8 cellular contexts compared by ENCODE assay signal in genomic region chr5:1801954-1802295, GRCh38. TPM values are rescaled to one million over a fixed set of nuclear protein-coding genes. Genes with fewer than 3 reads are reported as not detected.
DNase-seq lines count a peak whose midpoint lies in the region; ATAC-seq, FAIRE-seq and TF ChIP-seq lines count a peak whose summit lies in the region.

No MANE protein-coding gene starts in this region.

- H3K36me3 ChIP-seq in BE2C = peaks cover 59% of the 10 kb centered on the region
- H3K36me3 ChIP-seq in stomach smooth muscle (ENCODE audit: control insufficient read depth in 2 of 2, insufficient read depth in 2 of 2, low read length in 2 of 2) = peaks cover 44% of the 10 kb centered on the region in 2 donors

- H3K9me3 Mint-ChIP-seq in HFFc6 = peaks cover 9% of the 10 kb centered on the region; the same call in 1 of the 2 replicates
- no peaks in the 10 kb centered on the region for H3K9me3 Mint-ChIP-seq in activated T-helper 1 cell treated with anti-CD3 and anti-CD28 coated beads, Interleukin-12 subunit alpha, Interleukin-12 subunit beta, Interleukin-2, Interleukin-4 antibody, amounts not matched to agents 30 ng/mL and 10 ng/mL and 1 ng/mL, durations not matched to agents 14 hours and 24 hours and 36 hours

- peaks cover 44% of the 10 kb centered on the region for H3K36me3 Mint-ChIP-seq in HFFc6 (ENCODE audit: low read depth)
- peaks cover 62% of the 10 kb centered on the region for H3K36me3 Mint-ChIP-seq in activated T-helper 1 cell treated with anti-CD3 and anti-CD28 coated beads, Interleukin-12 subunit alpha, Interleukin-12 subunit beta, Interleukin-2, Interleukin-4 antibody, amounts not matched to agents 30 ng/mL and 10 ng/mL and 1 ng/mL, durations not matched to agents 14 hours and 24 hours and 36 hours (ENCODE audit: low read depth)

- H3K27ac Mint-ChIP-seq in HFFc6 = peak overlapping the region; percentile 65
- H3K27ac Mint-ChIP-seq in activated T-helper 1 cell treated with anti-CD3 and anti-CD28 coated beads, Interleukin-12 subunit alpha, Interleukin-12 subunit beta, Interleukin-2, Interleukin-4 antibody, amounts not matched to agents 30 ng/mL and 10 ng/mL and 1 ng/mL, durations not matched to agents 14 hours and 24 hours and 36 hours = peak overlapping the region; percentile 96

- H3K4me1 ChIP-seq in BE2C (no peaks in the 10 kb centered on the region; the same call in 1 of the 2 replicates), stomach smooth muscle (ENCODE audit: control insufficient read depth, insufficient read depth, low read length) (peaks cover 26% of the 10 kb centered on the region)

- TF ChIP-seq CTCF in BE2C (IDR thresholded peaks at IDR 0.05; ENCODE audit: low read depth, low read length) (no peak), HFFc6 (IDR thresholded peaks at IDR 0.05) (no peak)

- H3K27ac ChIP-seq in stomach smooth muscle (ENCODE audit: low read length) = no peak overlapping the region

- no peaks in the 10 kb centered on the region for H3K27me3 ChIP-seq in BE2C
- H3K27me3 ChIP-seq in stomach smooth muscle (ENCODE audit: control insufficient read depth in 1 of 2, insufficient read depth in 2 of 2, low read length in 2 of 2) = no peaks in the 10 kb centered on the region

- TF ChIP-seq POLR2A in GM12892 (IDR thresholded peaks at IDR 0.05; ENCODE audit: low read depth, low read length) = no peak

- intact Hi-C loops in activated T-helper 1 cell treated with anti-CD3 and anti-CD28 coated beads, Interleukin-12 subunit alpha, Interleukin-12 subunit beta, Interleukin-2, Interleukin-4 antibody, amounts not matched to agents 30 ng/mL and 10 ng/mL and 1 ng/mL, durations not matched to agents 14 hours and 24 hours and 36 hours (cut with micrococcal nuclease) = loop anchor here (1.0 to 2.0 kb wide), 3 partner anchors 10 to 64 kb away; no protein-coding TSS in a partner anchor

- FAIRE-seq in GM12892 (lab: Jason Lieb, UNC) = no peak

- H3K4me1 Mint-ChIP-seq in HFFc6 (ENCODE audit: low read depth) = peaks cover 45% of the 10 kb centered on the region
- peaks cover 53% of the 10 kb centered on the region for H3K4me1 Mint-ChIP-seq in activated T-helper 1 cell treated with anti-CD3 and anti-CD28 coated beads, Interleukin-12 subunit alpha, Interleukin-12 subunit beta, Interleukin-2, Interleukin-4 antibody, amounts not matched to agents 30 ng/mL and 10 ng/mL and 1 ng/mL, durations not matched to agents 14 hours and 24 hours and 36 hours (ENCODE audit: low read depth)

- H3K4me3 ChIP-seq in BE2C (ENCODE audit: low read depth, low read length) (peak overlapping the region; percentile 93), stomach smooth muscle (ENCODE audit: low read length in 2 of 2) (peak overlapping the region; percentile 86 to 94)

- H3K9ac ChIP-seq in stomach smooth muscle (ENCODE audit: low read length in 2 of 2) = peak overlapping the region; percentile 86 to 87

- H3K9me3 ChIP-seq in BE2C = no peaks in the 10 kb centered on the region
- no peaks in the 10 kb centered on the region for H3K9me3 ChIP-seq in stomach smooth muscle (ENCODE audit: control insufficient read depth in 2 of 2, low read length in 2 of 2)

- H3K27me3 Mint-ChIP-seq in HFFc6 (ENCODE audit: insufficient read depth) = no peaks in the 10 kb centered on the region
- H3K27me3 Mint-ChIP-seq in activated T-helper 1 cell treated with anti-CD3 and anti-CD28 coated beads, Interleukin-12 subunit alpha, Interleukin-12 subunit beta, Interleukin-2, Interleukin-4 antibody, amounts not matched to agents 30 ng/mL and 10 ng/mL and 1 ng/mL, durations not matched to agents 14 hours and 24 hours and 36 hours (ENCODE audit: insufficient read depth) = no peaks in the 10 kb centered on the region

- DNase-seq in BE2C (no peak), HFFc6 (no peak), iPS-NIHi11 (ENCODE audit: low spot score) (peak; percentile 49), GM12892 (ENCODE audit: insufficient read length) (no peak), DMS153 treated with DMSO at 0.1 percent for 48 hours (lab: John Stamatoyannopoulos, UW; ENCODE audit: unreplicated experiment) (no peak)
- no peak for DNase-seq in activated T-helper 1 cell treated with anti-CD3 and anti-CD28 coated beads, Interleukin-12 subunit alpha, Interleukin-12 subunit beta, Interleukin-2, Interleukin-4 antibody, amounts not matched to agents 30 ng/mL and 10 ng/mL and 1 ng/mL, durations not matched to agents 14 hours and 24 hours and 36 hours (ENCODE audit: low spot score)

- H3K4me3 Mint-ChIP-seq in HFFc6 = peak overlapping the region; percentile 94
- H3K4me3 Mint-ChIP-seq in activated T-helper 1 cell treated with anti-CD3 and anti-CD28 coated beads, Interleukin-12 subunit alpha, Interleukin-12 subunit beta, Interleukin-2, Interleukin-4 antibody, amounts not matched to agents 30 ng/mL and 10 ng/mL and 1 ng/mL, durations not matched to agents 14 hours and 24 hours and 36 hours = peak overlapping the region; percentile 98

- ATAC-seq in GM19035 (IDR thresholded peaks at IDR 0.05; ENCODE audit: unreplicated experiment) = no peak

RNA-seq across cellular contexts. Expression of gene NDUFS6, which starts 0.7 kb away (rescaled TPM):
- polyA plus RNA-seq in BE2C (2012; ENCODE audit: insufficient read depth, insufficient read length, low read depth) = 497 TPM
- 10 to 100 TPM; 33.7 to 55.7 (median 46.2) TPM for total RNA-seq in HFFc6 (2021; fragmentation: NEBNext Ultra II Directional; extraction: Animal tissue kit (Norgen Biotek cat#: 25700))
- 40.3 and 41.5 TPM in 2 replicates for total RNA-seq in activated T-helper 1 cell treated with anti-CD3 and anti-CD28 coated beads, Interleukin-12 subunit alpha, Interleukin-12 subunit beta, Interleukin-2, Interleukin-4 antibody, amounts not matched to agents 30 ng/mL and 10 ng/mL and 1 ng/mL, durations not matched to agents 14 hours and 24 hours and 36 hours
- polyA plus RNA-seq in GM12892 (2012; ENCODE audit: missing spikeins) = 55.0 TPM

RNA-seq across cellular contexts. Expression of gene MRPL36, which starts 2.3 kb away (rescaled TPM):
- 180 TPM for polyA plus RNA-seq in BE2C (2012; ENCODE audit: insufficient read depth, insufficient read length, low read depth)
- total RNA-seq in HFFc6 (2021; fragmentation: NEBNext Ultra II Directional; extraction: Animal tissue kit (Norgen Biotek cat#: 25700)) = 10 to 100 TPM; 67.8 to 87.1 (median 74.9) TPM
- 109 and 118 TPM in 2 replicates for total RNA-seq in activated T-helper 1 cell treated with anti-CD3 and anti-CD28 coated beads, Interleukin-12 subunit alpha, Interleukin-12 subunit beta, Interleukin-2, Interleukin-4 antibody, amounts not matched to agents 30 ng/mL and 10 ng/mL and 1 ng/mL, durations not matched to agents 14 hours and 24 hours and 36 hours
- polyA plus RNA-seq in GM12892 (2012; ENCODE audit: missing spikeins) = 66.1 TPM
